Comparison of ENCODE assay signal across 10 cellular contexts in the genomic region with DNA sequence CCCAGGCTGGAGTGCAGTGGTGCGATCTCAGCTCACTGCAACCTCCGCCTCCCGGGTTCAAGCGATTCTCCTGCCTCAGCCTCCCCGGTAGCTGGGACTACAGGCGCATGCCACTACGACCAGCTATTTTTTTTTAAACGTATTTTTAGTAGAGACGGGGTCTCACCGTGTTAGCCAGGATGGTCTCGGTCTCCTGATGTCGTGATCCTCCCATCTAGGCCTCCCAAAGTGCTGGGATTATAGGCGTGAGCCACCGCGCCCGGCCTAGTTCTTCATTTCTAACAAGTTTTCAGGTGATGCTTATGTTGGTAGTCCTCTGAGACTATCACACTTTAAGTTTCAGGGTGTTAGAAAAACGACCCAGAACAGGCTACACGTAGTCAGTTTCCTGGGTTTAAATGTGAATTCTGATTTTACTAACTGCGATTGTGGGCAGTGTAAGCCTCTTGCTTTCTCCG. TPM values are rescaled to one million over a fixed set of nuclear protein-coding genes. Genes with fewer than 3 reads are reported as not detected.
DNase-seq lines count a peak whose midpoint lies in the region; ATAC-seq, FAIRE-seq and TF ChIP-seq lines count a peak whose summit lies in the region.
"Not testable (repeated sequence)": the region's sequence is repeated elsewhere in the genome, so short reads cannot be mapped to it uniquely, and the experiment has no call there.
"Had no signal": no experiment of that assay in that cellular context is flagged by ENCODE, and none has a peak within 500 bp of the region (broad histone marks: within the 10 kb centered on the region; RNA-seq: fewer than 3 reads in every experiment).

No MANE protein-coding gene starts in this region.

- H3K27ac Mint-ChIP-seq in Caco-2 (ENCODE audit: unreplicated experiment), result peak overlapping the region; percentile 98

- not testable (repeated sequence) for H3K27me3 Mint-ChIP-seq in Caco-2 (ENCODE audit: insufficient read depth, unreplicated experiment)

- not testable (repeated sequence) for TF ChIP-seq CTCF in Caco-2 (IDR thresholded peaks at IDR 0.05; ENCODE audit: insufficient read depth in 1 of 2, low read depth in 1 of 2, low read length in 1 of 2, severe bottlenecking in 1 of 2, unreplicated experiment in 1 of 2); KMS-11 (conservative IDR thresholded peaks at IDR 0.05; ENCODE audit: low read depth, low read length); WI38 (IDR thresholded peaks at IDR 0.05; ENCODE audit: low read depth, low read length); GM12878 (IDR thresholded peaks at IDR 0.05 in 2 of 3, conservative IDR thresholded peaks at IDR 0.05 in 1 of 3; ENCODE audit: control insufficient read depth in 2 of 3, extremely low read depth in 1 of 3, insufficient read depth in 1 of 3, low read depth in 3 of 3, low read length in 3 of 3); esophagus squamous epithelium (IDR thresholded peaks at IDR 0.05); right lobe of liver (IDR thresholded peaks at IDR 0.05); psoas muscle (IDR thresholded peaks at IDR 0.05); transverse colon (IDR thresholded peaks at IDR 0.05)

- peaks cover 36% of the 10 kb centered on the region for H3K36me3 Mint-ChIP-seq in Caco-2 (ENCODE audit: insufficient read depth, unreplicated experiment)

- not testable (repeated sequence) for TF ChIP-seq RAD21 in GM12878 (IDR thresholded peaks at IDR 0.05; ENCODE audit: insufficient read depth, low read depth, low read length)

- not testable (repeated sequence) for H3K36me3 ChIP-seq in Caco-2 (ENCODE audit: control insufficient read depth, insufficient read depth, low read length); KMS-11 (ENCODE audit: insufficient read depth); GM12878 (ENCODE audit: control insufficient read depth in 2 of 2, insufficient read depth in 2 of 2, low read length in 1 of 2); right lobe of liver; transverse colon
- H3K36me3 ChIP-seq in esophagus squamous epithelium (peaks cover 0 to 12% (median 6%) of the 10 kb centered on the region in 3 donors), psoas muscle (ENCODE audit: insufficient read depth in 1 of 2, low read depth in 1 of 2) (peaks cover 5 to 14% of the 10 kb centered on the region in 2 donors)

- H3K9me3 ChIP-seq in Caco-2; GM12878 (replicated peaks; ENCODE audit: control insufficient read depth, insufficient read depth, low read length); esophagus squamous epithelium; right lobe of liver; psoas muscle; transverse colon: not testable (repeated sequence)

- peak overlapping the region; percentile 95 for H2AFZ ChIP-seq in KMS-11 (ENCODE audit: low read depth)
- H2AFZ ChIP-seq in GM12878 (ENCODE audit: control insufficient read depth, low read depth, low read length), result peak overlapping the region; percentile 99

- not testable (repeated sequence) for BruUV-seq in Caco-2 (replicated peaks; lab: Mats Ljungman, UMichigan); GM12878 (replicated peaks; lab: Mats Ljungman, UMichigan)

- H3K4me1 Mint-ChIP-seq in Caco-2 (ENCODE audit: low read depth, unreplicated experiment), result not testable (repeated sequence)

- POLR2A ChIA-PET in Caco-2 (lab: Charles Lee), result not testable (repeated sequence)
- POLR2A ChIA-PET in GM12878 (lab: Charles Lee), result interaction anchor here (2.4 kb wide), 1 partner anchor 36 kb away, joined by 11 read pairs; a partner anchor contains a TSS

- WGBS in GM12878 (ENCODE audit: insufficient coverage, insufficient replicate concordance, low lambda C conversion rate, missing lambda C conversion rate), result 75% methylated on average over 20 of the region's 20 CpGs
- WGBS in esophagus squamous epithelium, 2 donors, result 77 to 81% methylated on average over 20 of the region's 20 CpGs
- 81% methylated on average over 17 of the region's 20 CpGs for WGBS in right lobe of liver (ENCODE audit: insufficient coverage, low coverage, low lambda C conversion rate, missing lambda C conversion rate)
- WGBS in psoas muscle, 3 donors, result 80 to 83% (median 81%) methylated on average over 20 of the region's 20 CpGs
- 10 to 83% methylated on average over 2 to 20 of the region's 20 CpGs for WGBS in transverse colon (ENCODE audit: low coverage in 1 of 2), 2 donors

- SMC1A ChIA-PET in GM12878 (lab: Charles Lee; ENCODE audit: uncharacterized antibody, unreplicated experiment), result not testable (repeated sequence)

- not testable (repeated sequence) for H3K4me1 ChIP-seq in Caco-2; GM12878 (ENCODE audit: control insufficient read depth, insufficient read depth, low read length); right lobe of liver
- H3K4me1 ChIP-seq in KMS-11 (ENCODE audit: low read depth, poor library complexity, severe bottlenecking), result peaks cover 17% of the 10 kb centered on the region
- H3K4me1 ChIP-seq in esophagus squamous epithelium, result peaks cover 0 to 32% (median 15%) of the 10 kb centered on the region in 3 donors
- H3K4me1 ChIP-seq in psoas muscle, result peaks cover 10% of the 10 kb centered on the region
- H3K4me1 ChIP-seq in transverse colon, result peaks cover 6 to 23% (median 13%) of the 10 kb centered on the region in 4 donors

- H3K9me3 Mint-ChIP-seq in Caco-2 (ENCODE audit: unreplicated experiment), result not testable (repeated sequence)

- TF ChIP-seq POLR2A in GM12878 (IDR thresholded peaks at IDR 0.05; ENCODE audit: low read depth, low read length); esophagus squamous epithelium (IDR thresholded peaks at IDR 0.05); right lobe of liver (IDR thresholded peaks at IDR 0.05); transverse colon (IDR thresholded peaks at IDR 0.05): not testable (repeated sequence)

- CTCF ChIA-PET in Caco-2 (lab: Charles Lee), result interaction anchor here (0.7 kb wide), 1 partner anchor 858 kb away, joined by 3 read pairs; no protein-coding TSS in a partner anchor
- CTCF ChIA-PET in GM12878 (lab: Yijun Ruan, JAX), result interaction anchor here (0.6 kb wide), 2 partner anchors 39 to 997 kb away, joined by 3 read pairs; no protein-coding TSS in a partner anchor

- RAD21 ChIA-PET in GM12878 (lab: Charles Lee; ENCODE audit: unreplicated experiment), result not testable (repeated sequence)

- in situ Hi-C loops in GM12878 (cut with MboI); transverse colon (cut with MboI; ENCODE audit: low pct_ligation_motif_present in 1 of 4, low pct_unique_long_range_greater_than_20kb in 1 of 4, low sequenced_read_pairs in 3 of 4): not testable (repeated sequence)

- H4K20me1 ChIP-seq in KMS-11 (ENCODE audit: insufficient read depth); GM12878 (ENCODE audit: control insufficient read depth, insufficient read depth): not testable (repeated sequence)

- peaks cover 24% of the 10 kb centered on the region for H3K79me2 ChIP-seq in KMS-11 (ENCODE audit: insufficient read depth, low read depth)
- peaks cover 38% of the 10 kb centered on the region for H3K79me2 ChIP-seq in GM12878 (ENCODE audit: control insufficient read depth, insufficient read depth, low read length)

- H3K4me2 ChIP-seq in KMS-11, result peak overlapping the region; percentile 87
- H3K4me2 ChIP-seq in GM12878 (ENCODE audit: control insufficient read depth, insufficient read depth), result peak overlapping the region; percentile 65

- FAIRE-seq in GM12878 (lab: Jason Lieb, UNC), result not testable (repeated sequence)

- peak overlapping the region; percentile 57 for H3K4me3 ChIP-seq in Caco-2 (ENCODE audit: low read depth, low read length)
- H3K4me3 ChIP-seq in KMS-11 (IDR thresholded peaks at IDR 0.05; ENCODE audit: insufficient read depth, low read depth, low read length), result not testable (repeated sequence)
- H3K4me3 ChIP-seq in WI38 (ENCODE audit: low read depth, low read length), result peak overlapping the region; percentile 79
- H3K4me3 ChIP-seq in GM12878, result peak overlapping the region; percentile 77
- H3K4me3 ChIP-seq in esophagus squamous epithelium, result peak overlapping the region; percentile 69 to 97 (median 88)
- peak overlapping the region; percentile 74 to 91 (median 89) for H3K4me3 ChIP-seq in right lobe of liver
- H3K4me3 ChIP-seq in psoas muscle, result peak overlapping the region; percentile 99
- peak overlapping the region; percentile 60 to 80 (median 66) for H3K4me3 ChIP-seq in transverse colon

- not testable (repeated sequence) for H3K9ac ChIP-seq in KMS-11
- peak overlapping the region; percentile 64; the same call in 1 of the 2 replicates for H3K9ac ChIP-seq in GM12878 (ENCODE audit: control insufficient read depth, insufficient read depth, low read length)

- H3K27ac ChIP-seq in KMS-11, result not testable (repeated sequence)
- H3K27ac ChIP-seq in GM12878 (ENCODE audit: control insufficient read depth, insufficient read depth) (peak overlapping the region; percentile 78), esophagus squamous epithelium (peak overlapping the region; percentile 92 to 95 (median 94)), right lobe of liver (peak overlapping the region; percentile 78 to 91 (median 83)), psoas muscle (peak overlapping the region; percentile 92), transverse colon (peak overlapping the region; percentile 85 to 89 (median 88))

- intact Hi-C loops in Caco-2 (cut with micrococcal nuclease; ENCODE audit: unreplicated experiment), result loop anchor here (1.0 to 5.0 kb wide), 2 partner anchors 35 to 39 kb away; a partner anchor contains a TSS
- intact Hi-C loops in GM12878 (cut with micrococcal nuclease; ENCODE audit: unreplicated experiment); esophagus squamous epithelium (cut with DNase I); right lobe of liver (cut with DNase I); psoas muscle (cut with DNase I); transverse colon (cut with DNase I; ENCODE audit: low total_unique reads): not testable (repeated sequence)

- not testable (repeated sequence) for ATAC-seq in GM12878, right lobe of liver, psoas muscle

- not testable (repeated sequence) for DNase-seq in Caco-2; GM12878 (ENCODE audit: low read depth, low spot score); esophagus squamous epithelium (lab: John Stamatoyannopoulos, UW); right lobe of liver; psoas muscle; transverse colon

- TF ChIP-seq EP300 in GM12878 (IDR thresholded peaks at IDR 0.05; ENCODE audit: borderline replicate concordance in 1 of 2, control insufficient read depth in 1 of 2, low read depth in 2 of 2, low read length in 2 of 2); transverse colon (IDR thresholded peaks at IDR 0.05; ENCODE audit: low read depth): not testable (repeated sequence)

- H3K27me3 ChIP-seq in Caco-2 (replicated peaks; ENCODE audit: control insufficient read depth, insufficient read depth, low read length); KMS-11 (ENCODE audit: insufficient read depth, low read depth); GM12878 (replicated peaks in 1 of 2; ENCODE audit: control insufficient read depth in 2 of 2, insufficient read depth in 2 of 2, low read length in 1 of 2); esophagus squamous epithelium; right lobe of liver; psoas muscle (ENCODE audit: insufficient read depth in 3 of 3, low read length in 2 of 3); transverse colon: not testable (repeated sequence)

- peak overlapping the region; percentile 92 for H3K4me3 Mint-ChIP-seq in Caco-2 (ENCODE audit: unreplicated experiment)

RNA-seq across cellular contexts. Expression of a gene that starts 0.4 kb away (rescaled TPM):
- total RNA-seq in Caco-2 (2022) (55.3 and 56.0 TPM in 2 replicates), GM12878 (2014; rRNA removed) (28.1 and 31.2 TPM in 2 replicates), GM12878 (2014; rRNA removed; fragmentation: Illumina TruSeq; extraction: Trizol) (26.5 and 27.1 TPM in 2 replicates), GM12878 (2021) (32.1 and 33.2 TPM in 2 replicates), esophagus squamous epithelium (10 to 100 TPM; 17.9 to 22.3 (median 20.3) TPM), right lobe of liver (10 to 100 TPM; 10.7 to 26.6 (median 18.1) TPM), psoas muscle (10 to 100 TPM; 47.3 to 78.0 (median 57.5) TPM), transverse colon (10 to 100 TPM in 3 of 4 donors, 1 to 10 TPM in 1; 7.5 to 39.0 (median 24.2) TPM)
- 38.8 and 41.9 TPM in 2 replicates for total RNA-seq in GM12878 (2013; cell fraction: nucleolus; rRNA removed)
- polyA plus RNA-seq in GM12878 (2011; ENCODE audit: low read depth), result 19.9 TPM
- polyA plus RNA-seq in GM12878 (2011; rRNA removed) (47.8 and 73.5 TPM in 2 replicates), GM12878 (2014; fragmentation: Illumina TruSeq; extraction: Trizol) (41.3 and 46.2 TPM in 2 replicates), GM12878 (2014; fragmentation: Nextera tagmentation; extraction: Ambion mirVana) (10 to 100 TPM; 22.9 to 50.8 TPM), GM12878 (2014; rRNA removed) (44.3 and 48.5 TPM in 2 replicates), GM12878 (2016; fragmentation: Nextera tagmentation; extraction: Ambion mirVana) (10 to 100 TPM; 36.8 to 47.9 TPM), psoas muscle (10 to 100 TPM; 30.6 to 51.6 (median 34.6) TPM)
- 25.4 and 29.8 TPM in 2 replicates for polyA plus RNA-seq in GM12878 (2011; cell fraction: cytosol; rRNA removed)
- polyA plus RNA-seq in GM12878 (2011; cell fraction: nucleus; rRNA removed), result 15.9 and 16.6 TPM in 2 replicates
- 24.8 and 30.7 TPM in 2 replicates for polyA plus RNA-seq in GM12878 (2012)
- 12.5 and 15.9 TPM in 2 replicates for polyA minus RNA-seq in GM12878 (2011; rRNA and poly(A)+ RNA removed)
- 3.5 and 7.3 TPM in 2 replicates for polyA minus RNA-seq in GM12878 (2011; cell fraction: cytosol; rRNA and poly(A)+ RNA removed)
- polyA minus RNA-seq in GM12878 (2011; cell fraction: nucleus; rRNA and poly(A)+ RNA removed), result 8.2 and 18.1 TPM in 2 replicates

RNA-seq across cellular contexts. Expression of a gene that starts 7.4 kb away (rescaled TPM):
- total RNA-seq in Caco-2 (2022) (not detected in 2 replicates), GM12878 (2014; rRNA removed) (not detected in 2 replicates), GM12878 (2014; rRNA removed; fragmentation: Illumina TruSeq; extraction: Trizol) (not detected in 2 replicates), GM12878 (2021) (not detected in 2 replicates), esophagus squamous epithelium (not detected), right lobe of liver (not detected), psoas muscle (not detected), transverse colon (not detected)
- not detected in 2 replicates for total RNA-seq in GM12878 (2013; cell fraction: nucleolus; rRNA removed)
- polyA plus RNA-seq in GM12878 (2011; ENCODE audit: low read depth), result not detected
- polyA plus RNA-seq in GM12878 (2011; rRNA removed) (not detected in 2 replicates), GM12878 (2014; fragmentation: Illumina TruSeq; extraction: Trizol) (not detected in 2 replicates), GM12878 (2014; fragmentation: Nextera tagmentation; extraction: Ambion mirVana) (not detected), GM12878 (2014; rRNA removed) (not detected in 2 replicates), GM12878 (2016; fragmentation: Nextera tagmentation; extraction: Ambion mirVana) (not detected), psoas muscle (not detected)
- polyA plus RNA-seq in GM12878 (2011; cell fraction: cytosol; rRNA removed), result not detected in 2 replicates
- not detected in 2 replicates for polyA plus RNA-seq in GM12878 (2011; cell fraction: nucleus; rRNA removed)
- not detected in 2 replicates for polyA plus RNA-seq in GM12878 (2012)
- not detected in 2 replicates for polyA minus RNA-seq in GM12878 (2011; rRNA and poly(A)+ RNA removed)
- not detected in 2 replicates for polyA minus RNA-seq in GM12878 (2011; cell fraction: cytosol; rRNA and poly(A)+ RNA removed)
- polyA minus RNA-seq in GM12878 (2011; cell fraction: nucleus; rRNA and poly(A)+ RNA removed), result not detected in 2 replicates
- total RNA-seq: LHCN-M2, pulmonary artery endothelial cell had no signal

RNA-seq across cellular contexts. Expression of a gene that starts 35.5 kb away (rescaled TPM):
- total RNA-seq in Caco-2 (2022), result 93.3 and 95.4 TPM in 2 replicates
- total RNA-seq in GM12878 (2013; cell fraction: nucleolus; rRNA removed), result 63.8 and 68.2 TPM in 2 replicates
- total RNA-seq in GM12878 (2014; rRNA removed), result 38.0 and 46.3 TPM in 2 replicates
- 77.3 and 89.2 TPM in 2 replicates for total RNA-seq in GM12878 (2014; rRNA removed; fragmentation: Illumina TruSeq; extraction: Trizol)
- total RNA-seq in GM12878 (2021), result 57.6 and 62.0 TPM in 2 replicates
- polyA plus RNA-seq in GM12878 (2011; ENCODE audit: low read depth), result 30.7 TPM
- polyA plus RNA-seq in GM12878 (2011; rRNA removed), result 29.4 and 48.4 TPM in 2 replicates
- 7.6 and 8.6 TPM in 2 replicates for polyA plus RNA-seq in GM12878 (2011; cell fraction: cytosol; rRNA removed)
- 14.6 and 20.9 TPM in 2 replicates for polyA plus RNA-seq in GM12878 (2011; cell fraction: nucleus; rRNA removed)
- polyA plus RNA-seq in GM12878 (2012), result 37.7 and 42.8 TPM in 2 replicates
- 60.1 and 76.4 TPM in 2 replicates for polyA plus RNA-seq in GM12878 (2014; fragmentation: Illumina TruSeq; extraction: Trizol)
- 10 to 100 TPM; 38.2 to 69.6 TPM for polyA plus RNA-seq in GM12878 (2014; fragmentation: Nextera tagmentation; extraction: Ambion mirVana)
- polyA plus RNA-seq in GM12878 (2014; rRNA removed), result 33.0 and 36.1 TPM in 2 replicates
- polyA plus RNA-seq in GM12878 (2016; fragmentation: Nextera tagmentation; extraction: Ambion mirVana), result 10 to 100 TPM; 43.2 to 55.7 TPM
- polyA minus RNA-seq in GM12878 (2011; rRNA and poly(A)+ RNA removed), result 20.3 and 30.2 TPM in 2 replicates
- 9.1 and 13.0 TPM in 2 replicates for polyA minus RNA-seq in GM12878 (2011; cell fraction: cytosol; rRNA and poly(A)+ RNA removed)
- polyA minus RNA-seq in GM12878 (2011; cell fraction: nucleus; rRNA and poly(A)+ RNA removed), result 17.2 and 18.6 TPM in 2 replicates
- 10 to 100 TPM; 13.9 to 47.5 (median 33.7) TPM for total RNA-seq in esophagus squamous epithelium
- total RNA-seq in right lobe of liver, result 10 to 100 TPM; 13.3 to 29.3 (median 20.0) TPM
- 10 to 100 TPM; 31.7 to 76.6 (median 64.9) TPM for total RNA-seq in psoas muscle
- 100 to 1,000 TPM in 1 of 3 donors, 10 to 100 TPM in 2; 68.9 to 124 (median 77.1) TPM for polyA plus RNA-seq in psoas muscle
- total RNA-seq in transverse colon, result 100 to 1,000 TPM in 1 of 4 donors, 10 to 100 TPM in 2, 1 to 10 TPM in 1; 9.4 to 235 (median 33.7) TPM

RNA-seq across cellular contexts. Expression of a gene that starts 35.6 kb away (rescaled TPM):
- total RNA-seq in Caco-2 (2022) (34.3 and 38.0 TPM in 2 replicates), GM12878 (2014; rRNA removed) (16.6 and 22.0 TPM in 2 replicates), GM12878 (2014; rRNA removed; fragmentation: Illumina TruSeq; extraction: Trizol) (25.3 and 26.6 TPM in 2 replicates), GM12878 (2021) (17.1 and 21.1 TPM in 2 replicates), esophagus squamous epithelium (10 to 100 TPM in 1 of 4 donors, 1 to 10 TPM in 3; 8.3 to 12.6 (median 8.9) TPM), right lobe of liver (10 to 100 TPM in 3 of 6 experiments, 1 to 10 TPM in 3; 7.5 to 12.5 (median 10.1) TPM), psoas muscle (10 to 100 TPM; 20.8 to 31.1 (median 23.3) TPM), transverse colon (10 to 100 TPM in 3 of 4 donors, 1 to 10 TPM in 1; 1.9 to 21.6 (median 16.5) TPM)
- 50.1 and 55.2 TPM in 2 replicates for total RNA-seq in GM12878 (2013; cell fraction: nucleolus; rRNA removed)
- polyA plus RNA-seq in GM12878 (2011; ENCODE audit: low read depth), result 14.5 TPM
- polyA plus RNA-seq in GM12878 (2011; rRNA removed) (39.5 and 57.4 TPM in 2 replicates), GM12878 (2014; fragmentation: Illumina TruSeq; extraction: Trizol) (26.6 and 31.2 TPM in 2 replicates), GM12878 (2014; fragmentation: Nextera tagmentation; extraction: Ambion mirVana) (10 to 100 TPM; 18.3 to 25.0 TPM), GM12878 (2014; rRNA removed) (21.2 and 30.0 TPM in 2 replicates), GM12878 (2016; fragmentation: Nextera tagmentation; extraction: Ambion mirVana) (10 to 100 TPM; 23.2 to 23.6 TPM), psoas muscle (10 to 100 TPM; 15.1 to 19.1 (median 18.0) TPM)
- 20.7 and 26.2 TPM in 2 replicates for polyA plus RNA-seq in GM12878 (2011; cell fraction: cytosol; rRNA removed)
- polyA plus RNA-seq in GM12878 (2011; cell fraction: nucleus; rRNA removed), result 61.1 and 71.0 TPM in 2 replicates
- 15.2 and 16.1 TPM in 2 replicates for polyA plus RNA-seq in GM12878 (2012)
- polyA minus RNA-seq in GM12878 (2011; rRNA and poly(A)+ RNA removed), result 18.0 and 20.8 TPM in 2 replicates
- polyA minus RNA-seq in GM12878 (2011; cell fraction: cytosol; rRNA and poly(A)+ RNA removed), result 6.2 and 6.9 TPM in 2 replicates
- polyA minus RNA-seq in GM12878 (2011; cell fraction: nucleus; rRNA and poly(A)+ RNA removed), result 11.5 and 13.9 TPM in 2 replicates

RNA-seq across cellular contexts. Expression of a gene that starts 39.1 kb away (rescaled TPM):
- 41.7 and 50.1 TPM in 2 replicates for total RNA-seq in Caco-2 (2022)
- 77.0 and 86.6 TPM in 2 replicates for total RNA-seq in GM12878 (2013; cell fraction: nucleolus; rRNA removed)
- total RNA-seq in GM12878 (2014; rRNA removed), result 44.4 and 53.4 TPM in 2 replicates
- 59.7 and 66.5 TPM in 2 replicates for total RNA-seq in GM12878 (2014; rRNA removed; fragmentation: Illumina TruSeq; extraction: Trizol)
- 69.8 and 72.9 TPM in 2 replicates for total RNA-seq in GM12878 (2021)
- 20.5 TPM for polyA plus RNA-seq in GM12878 (2011; ENCODE audit: low read depth)
- 70.6 and 110 TPM in 2 replicates for polyA plus RNA-seq in GM12878 (2011; rRNA removed)
- 26.0 and 28.0 TPM in 2 replicates for polyA plus RNA-seq in GM12878 (2011; cell fraction: cytosol; rRNA removed)
- 27.1 and 35.1 TPM in 2 replicates for polyA plus RNA-seq in GM12878 (2011; cell fraction: nucleus; rRNA removed)
- 26.9 and 29.2 TPM in 2 replicates for polyA plus RNA-seq in GM12878 (2012)
- polyA plus RNA-seq in GM12878 (2014; fragmentation: Illumina TruSeq; extraction: Trizol), result 66.9 and 85.4 TPM in 2 replicates
- polyA plus RNA-seq in GM12878 (2014; fragmentation: Nextera tagmentation; extraction: Ambion mirVana), result 10 to 100 TPM; 16.2 to 34.6 TPM
- 40.2 and 46.7 TPM in 2 replicates for polyA plus RNA-seq in GM12878 (2014; rRNA removed)
- polyA plus RNA-seq in GM12878 (2016; fragmentation: Nextera tagmentation; extraction: Ambion mirVana), result 10 to 100 TPM; 70.9 to 81.4 TPM
- polyA minus RNA-seq in GM12878 (2011; rRNA and poly(A)+ RNA removed), result 53.2 and 72.5 TPM in 2 replicates
- 35.1 and 38.6 TPM in 2 replicates for polyA minus RNA-seq in GM12878 (2011; cell fraction: cytosol; rRNA and poly(A)+ RNA removed)
- polyA minus RNA-seq in GM12878 (2011; cell fraction: nucleus; rRNA and poly(A)+ RNA removed), result 19.9 and 38.9 TPM in 2 replicates
- total RNA-seq in esophagus squamous epithelium, result 10 to 100 TPM in 3 of 4 donors, 1 to 10 TPM in 1; 8.1 to 21.4 (median 16.7) TPM
- total RNA-seq in right lobe of liver, result 10 to 100 TPM; 10.2 to 19.0 (median 13.3) TPM
- total RNA-seq in psoas muscle, result 10 to 100 TPM in 2 of 4 donors, 1 to 10 TPM in 2; 6.7 to 16.6 (median 11.0) TPM
- polyA plus RNA-seq in psoas muscle, result 1 to 10 TPM; 1.1 to 5.4 (median 2.1) TPM
- 10 to 100 TPM; 19.5 to 63.2 (median 25.8) TPM for total RNA-seq in transverse colon
